Comparison of ENCODE assay signal across 8 cellular contexts in the genomic region with DNA sequence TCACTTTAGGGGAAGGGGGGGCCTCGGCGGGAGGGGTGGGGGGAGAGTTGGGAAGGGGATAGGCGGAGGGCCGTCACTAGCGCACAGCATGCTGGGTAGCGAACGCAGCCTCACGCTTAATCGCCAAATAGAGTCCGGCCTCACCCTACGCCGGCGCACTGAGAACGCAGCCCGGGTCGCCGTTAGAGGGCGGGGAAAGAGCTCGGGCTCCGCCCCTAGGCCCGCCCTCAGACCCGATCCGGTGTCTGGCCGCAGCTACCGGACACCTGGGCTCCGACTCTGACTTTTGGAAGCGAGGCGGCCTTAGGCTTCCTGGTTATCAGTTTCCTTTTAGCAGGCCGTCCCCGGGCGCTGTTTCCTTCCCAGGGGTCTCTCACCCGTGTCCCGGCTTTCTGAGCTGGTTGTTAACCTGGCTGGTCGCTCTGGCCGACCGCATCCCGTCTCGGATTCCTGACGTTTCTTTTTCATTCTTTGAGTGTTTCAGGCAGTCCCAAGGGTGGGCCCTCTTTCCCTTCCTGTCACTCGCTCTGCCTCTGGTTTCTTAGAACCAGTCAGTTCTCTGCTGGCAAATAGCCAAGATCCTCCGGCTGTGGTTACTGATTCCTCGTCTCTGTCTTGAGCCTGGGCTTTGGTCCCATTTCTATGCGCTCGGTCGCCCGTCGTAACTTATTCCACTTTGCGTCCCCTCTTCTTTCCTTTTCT. TPM values are rescaled to one million over a fixed set of nuclear protein-coding genes. Genes with fewer than 3 reads are reported as not detected.
DNase-seq lines count a peak whose midpoint lies in the region; ATAC-seq and TF ChIP-seq lines count a peak whose summit lies in the region.

No MANE protein-coding gene starts in this region.

- H3K4me3 Mint-ChIP-seq in activated naive CD8-positive, alpha-beta T cell: peak overlapping the region; percentile 99
- H3K4me3 Mint-ChIP-seq in glutamatergic neuron (ENCODE audit: unreplicated experiment): peak overlapping the region; percentile 96

- H3K27ac ChIP-seq in SK-N-SH (ENCODE audit: low read depth in 2 of 2, low read length in 1 of 2) (peak overlapping the region; percentile 94 to 98), osteoblast (ENCODE audit: low read depth, low read length) (peak overlapping the region; percentile 90), thoracic aorta (peak overlapping the region; percentile 94 to 100)

- ATAC-seq in HG02610 (IDR thresholded peaks at IDR 0.05; ENCODE audit: unreplicated experiment) (peak; percentile 94), thoracic aorta (ENCODE audit: insufficient number of reproducible peaks, low FRiP score, low read depth) (peak; percentile 95)

- no peak for TF ChIP-seq RAD21 in SK-N-SH (IDR thresholded peaks at IDR 0.05; ENCODE audit: low read length)

- H3K36me3 Mint-ChIP-seq in activated naive CD8-positive, alpha-beta T cell: peaks cover 2% of the 10 kb centered on the region
- no peaks in the 10 kb centered on the region for H3K36me3 Mint-ChIP-seq in glutamatergic neuron (ENCODE audit: unreplicated experiment)

- no peaks in the 10 kb centered on the region for H3K27me3 Mint-ChIP-seq in activated naive CD8-positive, alpha-beta T cell
- peaks cover 6% of the 10 kb centered on the region for H3K27me3 Mint-ChIP-seq in glutamatergic neuron (ENCODE audit: unreplicated experiment)

- H3K9me3 ChIP-seq in SK-N-SH (no peaks in the 10 kb centered on the region), osteoblast (ENCODE audit: low read depth, low read length) (no peaks in the 10 kb centered on the region), thoracic aorta (no peaks in the 10 kb centered on the region)

- H3K4me3 ChIP-seq in SK-N-SH (ENCODE audit: low read depth in 2 of 2, low read length in 1 of 2): peak overlapping the region; percentile 73 to 96
- peak overlapping the region; percentile 93 for H3K4me3 ChIP-seq in osteoblast (ENCODE audit: insufficient read depth, low read length)
- peak overlapping the region; percentile 99 for H3K4me3 ChIP-seq in thoracic aorta

- H2AFZ ChIP-seq in SK-N-SH (ENCODE audit: low read depth) (peak overlapping the region; percentile 89; the same call in 1 of the 2 replicates), osteoblast (ENCODE audit: low read length) (peak overlapping the region; percentile 94)

- peak overlapping the region; percentile 99 for H3K9ac ChIP-seq in SK-N-SH

- H3K36me3 ChIP-seq in SK-N-SH (replicated peaks in 1 of 2; ENCODE audit: control insufficient read depth in 1 of 2, insufficient read depth in 2 of 2, low read length in 1 of 2): peaks cover 5 to 8% of the 10 kb centered on the region in 2 experiments
- H3K36me3 ChIP-seq in osteoblast (ENCODE audit: insufficient read depth, low read length): peaks cover 1% of the 10 kb centered on the region
- H3K36me3 ChIP-seq in thoracic aorta: no peaks in the 10 kb centered on the region

- no peak for TF ChIP-seq EP300 in SK-N-SH (IDR thresholded peaks at IDR 0.05; ENCODE audit: borderline replicate concordance in 1 of 2, low read depth in 1 of 2, low read length in 1 of 2)

- peak; percentile 95 for DNase-seq in GM10248 (ENCODE audit: extremely low spot score)
- DNase-seq in NCI-H1092 (lab: John Stamatoyannopoulos, UW): peak; percentile 97
- DNase-seq in SK-N-SH: peak; percentile 93
- DNase-seq in glutamatergic neuron: peak; percentile 95
- DNase-seq in osteoblast (ENCODE audit: insufficient read length, low spot score, missing footprints): peak; percentile 96
- DNase-seq in thoracic aorta (ENCODE audit: low spot score): peak; percentile 85

- H3K27ac Mint-ChIP-seq in activated naive CD8-positive, alpha-beta T cell: peak overlapping the region; percentile 97
- peak overlapping the region; percentile 74 for H3K27ac Mint-ChIP-seq in glutamatergic neuron (ENCODE audit: unreplicated experiment)

- CTCF ChIA-PET in GM10248 (lab: Yijun Ruan, JAX) (interaction anchor here (0.7 to 1.3 kb wide), 6 partner anchors 11 to 404 kb away, joined by 3 to 5 read pairs (median 4); a partner anchor contains a TSS), SK-N-SH (lab: Yijun Ruan, JAX) (interaction anchor here (1.1 to 1.5 kb wide), 2 partner anchors 47 to 54 kb away, joined by 3 to 4 read pairs; no protein-coding TSS in a partner anchor)

- peaks cover 34% of the 10 kb centered on the region for H4K20me1 ChIP-seq in SK-N-SH (ENCODE audit: insufficient read depth)
- peaks cover 23% of the 10 kb centered on the region for H4K20me1 ChIP-seq in osteoblast (ENCODE audit: insufficient read depth, low read length)

- no peaks in the 10 kb centered on the region for H3K9me2 ChIP-seq in SK-N-SH

- 1% methylated on average over 28 of the region's 48 CpGs for WGBS in SK-N-SH (ENCODE audit: low lambda C conversion rate)

- peaks cover 61% of the 10 kb centered on the region for H3K79me2 ChIP-seq in SK-N-SH (ENCODE audit: insufficient read depth)
- H3K79me2 ChIP-seq in osteoblast (ENCODE audit: insufficient read depth, low read length): peaks cover 53% of the 10 kb centered on the region

- POLR2A ChIA-PET in GM10248 (lab: Yijun Ruan, JAX) (interaction anchor here (0.9 to 1.5 kb wide), 5 partner anchors 9 to 177 kb away, joined by 3 to 4 read pairs (median 3); no protein-coding TSS in a partner anchor), SK-N-SH (lab: Yijun Ruan, JAX) (interaction anchor here (0.6 to 1.6 kb wide), 4 partner anchors 10 to 1732 kb away, joined by 3 to 12 read pairs (median 4); a partner anchor contains a TSS)

- TF ChIP-seq CTCF in GM10248 (IDR thresholded peaks at IDR 0.05; ENCODE audit: control extremely low read depth, extremely low read depth, low read depth, missing control alignments): no peak
- TF ChIP-seq CTCF in SK-N-SH (IDR thresholded peaks at IDR 0.05): no peak
- no peak for TF ChIP-seq CTCF in glutamatergic neuron (IDR thresholded peaks at IDR 0.05; ENCODE audit: partially characterized antibody, unreplicated experiment)
- TF ChIP-seq CTCF in osteoblast (IDR thresholded peaks at IDR 0.05; ENCODE audit: extremely low read depth, low read depth, low read length): no peak
- TF ChIP-seq CTCF in thoracic aorta (IDR thresholded peaks at IDR 0.05): no peak

- H3K4me1 ChIP-seq in SK-N-SH (ENCODE audit: control insufficient read depth in 1 of 2, insufficient read depth in 2 of 2, low read depth in 1 of 2, low read length in 1 of 2) (peaks cover 9 to 13% of the 10 kb centered on the region in 2 experiments; a peak in 3 of 4 replicates), osteoblast (ENCODE audit: insufficient read depth, low read length) (peaks cover 12% of the 10 kb centered on the region), thoracic aorta (ENCODE audit: control insufficient read depth in 1 of 2, low read depth in 2 of 2) (peaks cover 15 to 30% of the 10 kb centered on the region in 2 donors)

- H3K9me3 Mint-ChIP-seq in activated naive CD8-positive, alpha-beta T cell (ENCODE audit: low read depth): no peaks in the 10 kb centered on the region
- H3K9me3 Mint-ChIP-seq in glutamatergic neuron (ENCODE audit: unreplicated experiment): peaks cover 12% of the 10 kb centered on the region

- H3F3A ChIP-seq in SK-N-SH (replicated peaks; ENCODE audit: insufficient read depth): peaks cover 14% of the 10 kb centered on the region

- H3K4me2 ChIP-seq in SK-N-SH (peak overlapping the region; percentile 88), osteoblast (ENCODE audit: insufficient read depth, low read length) (peak overlapping the region; percentile 90)

- H3K27me3 ChIP-seq in SK-N-SH (ENCODE audit: insufficient read depth) (no peaks in the 10 kb centered on the region), osteoblast (ENCODE audit: insufficient read depth, low read length) (no peaks in the 10 kb centered on the region), thoracic aorta (replicated peaks; ENCODE audit: insufficient read depth) (no peaks in the 10 kb centered on the region)

- H3K4me1 Mint-ChIP-seq in activated naive CD8-positive, alpha-beta T cell (ENCODE audit: low read depth): peaks cover 56% of the 10 kb centered on the region
- H3K4me1 Mint-ChIP-seq in glutamatergic neuron (ENCODE audit: low read depth, unreplicated experiment): peaks cover 14% of the 10 kb centered on the region

TF ChIP-seq in SK-N-SH, 30 proteins besides CTCF, POLR2A, EP300 and RAD21 (continues in another document):
- TF ChIP-seq FOXM1 (IDR thresholded peaks at IDR 0.05; ENCODE audit: low read depth) (no peak), POLR2AphosphoS5 (IDR thresholded peaks at IDR 0.05; ENCODE audit: low read depth, low read length) (peak; percentile 86), RFX5 (IDR thresholded peaks at IDR 0.05; ENCODE audit: low read length) (no peak), TEAD4 (IDR thresholded peaks at IDR 0.05; ENCODE audit: borderline replicate concordance, insufficient read depth) (no peak), GATA2 (CRISPR knock-in tag; IDR thresholded peaks at IDR 0.05) (no peak), JUND (IDR thresholded peaks at IDR 0.05) (no peak)
- TF ChIP-seq, protein P1, sequence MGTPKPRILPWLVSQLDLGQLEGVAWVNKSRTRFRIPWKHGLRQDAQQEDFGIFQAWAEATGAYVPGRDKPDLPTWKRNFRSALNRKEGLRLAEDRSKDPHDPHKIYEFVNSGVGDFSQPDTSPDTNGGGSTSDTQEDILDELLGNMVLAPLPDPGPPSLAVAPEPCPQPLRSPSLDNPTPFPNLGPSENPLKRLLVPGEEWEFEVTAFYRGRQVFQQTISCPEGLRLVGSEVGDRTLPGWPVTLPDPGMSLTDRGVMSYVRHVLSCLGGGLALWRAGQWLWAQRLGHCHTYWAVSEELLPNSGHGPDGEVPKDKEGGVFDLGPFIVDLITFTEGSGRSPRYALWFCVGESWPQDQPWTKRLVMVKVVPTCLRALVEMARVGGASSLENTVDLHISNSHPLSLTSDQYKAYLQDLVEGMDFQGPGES (IDR thresholded peaks at IDR 0.05; ENCODE audit: low read depth, low read length): no peak

RNA-seq across cellular contexts. Expression of a gene that starts 0.4 kb away (rescaled TPM):
- polyA plus RNA-seq in SK-N-SH (2012; rRNA removed): 7.2 and 8.9 TPM in 2 replicates
- 7.5 and 8.5 TPM in 2 replicates for polyA plus RNA-seq in SK-N-SH (2012; cell fraction: cytosol; rRNA removed)
- 7.4 and 17.1 TPM in 2 replicates for polyA plus RNA-seq in SK-N-SH (2012; cell fraction: nucleus; rRNA removed)
- total RNA-seq in glutamatergic neuron (ENCODE audit: unreplicated experiment) (58.1 TPM), osteoblast (45.1 and 55.7 TPM in 2 replicates), thoracic aorta (10 to 100 TPM; 39.5 to 41.2 TPM)

RNA-seq across cellular contexts. Expression of a gene that starts 1.1 kb away (rescaled TPM):
- 1.7 and 3.4 TPM in 2 replicates for polyA plus RNA-seq in SK-N-SH (2012; rRNA removed)
- 4.0 and 4.8 TPM in 2 replicates for polyA plus RNA-seq in SK-N-SH (2012; cell fraction: cytosol; rRNA removed)
- polyA plus RNA-seq in SK-N-SH (2012; cell fraction: nucleus; rRNA removed): 3.7 and 4.9 TPM in 2 replicates
- total RNA-seq in glutamatergic neuron (ENCODE audit: unreplicated experiment) (6.9 TPM), osteoblast (5.4 and 7.4 TPM in 2 replicates), thoracic aorta (10 to 100 TPM in 1 of 2 donors, 1 to 10 TPM in 1; 6.0 to 14.9 TPM)

Comparison
In these comparisons a context has a peak if more than half of its experiments do, and no peak if none do; other contexts are left out.
1. Peak in every context shown above with its lines: DNase-seq, ATAC-seq, H3K4me3 ChIP-seq and H3K27ac ChIP-seq.